In the genomic region with DNA sequence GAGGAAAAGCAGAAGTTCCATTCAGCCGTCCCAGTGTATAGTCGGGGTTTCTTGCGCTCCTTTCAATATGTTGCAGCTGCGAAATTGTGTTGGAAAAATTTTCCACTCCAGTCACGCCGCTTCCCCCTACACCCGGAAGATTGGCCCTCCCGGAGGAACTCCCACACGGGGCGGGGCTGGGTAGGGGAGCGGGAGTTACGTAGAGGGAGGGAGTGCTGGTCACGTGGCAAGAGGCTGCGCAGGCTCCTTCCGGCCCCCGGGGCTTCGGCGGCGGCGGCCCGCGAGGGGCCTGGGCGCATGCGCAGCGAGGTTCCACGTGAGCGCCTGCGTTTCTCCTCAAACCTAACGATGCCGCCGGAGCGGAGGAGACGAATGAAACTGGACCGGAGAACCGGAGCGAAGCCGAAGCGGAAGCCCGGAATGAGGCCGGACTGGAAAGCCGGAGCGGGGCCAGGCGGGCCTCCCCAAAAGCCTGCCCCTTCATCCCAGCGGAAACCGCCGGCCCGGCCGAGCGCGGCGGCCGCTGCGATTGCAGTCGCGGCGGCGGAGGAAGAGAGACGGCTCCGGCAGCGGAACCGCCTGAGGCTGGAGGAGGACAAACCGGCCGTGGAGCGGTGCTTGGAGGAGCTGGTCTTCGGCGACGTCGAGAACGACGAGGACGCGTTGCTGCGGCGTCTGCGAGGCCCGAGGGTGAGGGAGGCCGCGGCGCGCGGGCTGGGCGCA, we compare ENCODE assay signal across 8 cellular contexts. TPM values are rescaled to one million over a fixed set of nuclear protein-coding genes. Genes with fewer than 3 reads are reported as not detected.
A peak's percentile ranks its signal among the peaks of the same experiment; 100 is the strongest.
DNase-seq lines count a peak whose midpoint lies in the region; ATAC-seq and TF ChIP-seq lines count a peak whose summit lies in the region.

A gene (plus strand): TSS at position 310 of the 723 bp plus-strand sequence. CDS start 39 bp downstream, at position 349.

- H3K27me3 ChIP-seq in SK-N-SH (ENCODE audit: insufficient read depth): no peaks in the 10 kb centered on the region
- no peaks in the 10 kb centered on the region for H3K27me3 ChIP-seq in suprapubic skin

- H4K20me1 ChIP-seq in SK-N-SH (ENCODE audit: insufficient read depth): peaks cover 56% of the 10 kb centered on the region

- TF ChIP-seq EP300 in SK-N-SH (IDR thresholded peaks at IDR 0.05; ENCODE audit: borderline replicate concordance in 1 of 2, low read depth in 1 of 2, low read length in 1 of 2) (peak in 1 of 2 experiments; percentile 36; a peak in 1 of 4 replicates), suprapubic skin (IDR thresholded peaks at IDR 0.05) (no peak)

- POLR2A ChIA-PET in GM10248 (lab: Yijun Ruan, JAX) (no interaction called here), SK-N-SH (lab: Yijun Ruan, JAX) (interaction anchor here (0.6 to 1.4 kb wide), 4 partner anchors 12 to 1523 kb away, joined by 3 to 4 read pairs (median 3); a partner anchor contains a TSS)

- H3K9me2 ChIP-seq in SK-N-SH: no peaks in the 10 kb centered on the region

- peaks cover 94% of the 10 kb centered on the region for H3K79me2 ChIP-seq in SK-N-SH (ENCODE audit: insufficient read depth)

- no peaks in the 10 kb centered on the region for H3K9me3 ChIP-seq in SK-N-SH
- no peaks in the 10 kb centered on the region for H3K9me3 ChIP-seq in suprapubic skin

- ATAC-seq in HG02610 (IDR thresholded peaks at IDR 0.05; ENCODE audit: unreplicated experiment): peak; percentile 67

- H3F3A ChIP-seq in SK-N-SH (replicated peaks; ENCODE audit: insufficient read depth): no peaks in the 10 kb centered on the region

- no peak for TF ChIP-seq RAD21 in SK-N-SH (IDR thresholded peaks at IDR 0.05; ENCODE audit: low read length)

- H3K36me3 ChIP-seq in SK-N-SH (replicated peaks in 1 of 2; ENCODE audit: control insufficient read depth in 1 of 2, insufficient read depth in 2 of 2, low read length in 1 of 2): peaks cover 38 to 51% of the 10 kb centered on the region in 2 experiments
- H3K36me3 ChIP-seq in suprapubic skin: peaks cover 8% of the 10 kb centered on the region

- H3K4me1 ChIP-seq in SK-N-SH (ENCODE audit: control insufficient read depth in 1 of 2, insufficient read depth in 2 of 2, low read depth in 1 of 2, low read length in 1 of 2) (peaks cover 13 to 31% of the 10 kb centered on the region in 2 experiments; a peak in 3 of 4 replicates), suprapubic skin (peaks cover 61% of the 10 kb centered on the region)

- CTCF ChIA-PET in GM10248 (lab: Yijun Ruan, JAX): no interaction called here
- CTCF ChIA-PET in SK-N-SH (lab: Yijun Ruan, JAX): interaction anchor here (0.8 kb wide), 1 partner anchor 107 kb away, joined by 4 read pairs; a partner anchor contains a TSS

- TF ChIP-seq POLR2A in suprapubic skin (IDR thresholded peaks at IDR 0.05): peak; percentile 36 to 53

- DNase-seq in GM10248 (ENCODE audit: extremely low spot score) (peak; percentile 97), NCI-H1092 (lab: John Stamatoyannopoulos, UW) (peak; percentile 94), SK-N-SH (peak; percentile 100), glomerular endothelial cell (ENCODE audit: extremely low read depth, low read depth, low spot score) (peak; percentile 91), occipital lobe (lab: John Stamatoyannopoulos, UW) (peak; percentile 98), suprapubic skin (ENCODE audit: low spot score in 2 of 2) (peak; percentile 98)
- peak; percentile 97 for DNase-seq in activated naive CD4-positive, alpha-beta T cell treated with anti-CD3 and anti-CD28 coated beads, Interleukin-2, amount 50 U/mL, for 16 hours

- 1% methylated on average over 28 of the region's 82 CpGs for WGBS in SK-N-SH (ENCODE audit: low lambda C conversion rate)
- under 1% methylated on average over 58 of the region's 82 CpGs for WGBS in suprapubic skin

- H3K4me2 ChIP-seq in SK-N-SH: peak within 1 kb of the TSS; percentile 95

- H2AFZ ChIP-seq in SK-N-SH (ENCODE audit: low read depth): peak within 1 kb of the TSS; percentile 80

- H3K9ac ChIP-seq in SK-N-SH: peak within 1 kb of the TSS; percentile 83

- H3K27ac ChIP-seq in SK-N-SH (ENCODE audit: low read depth in 2 of 2, low read length in 1 of 2) (peak within 1 kb of the TSS; percentile 97 to 99), suprapubic skin (peak within 1 kb of the TSS; percentile 99)

- H3K4me3 ChIP-seq in SK-N-SH (ENCODE audit: low read depth in 2 of 2, low read length in 1 of 2): peak within 1 kb of the TSS; percentile 87 to 90
- H3K4me3 ChIP-seq in suprapubic skin: peak within 1 kb of the TSS; percentile 72

- TF ChIP-seq CTCF in GM10248 (IDR thresholded peaks at IDR 0.05; ENCODE audit: control extremely low read depth, extremely low read depth, low read depth, missing control alignments) (no peak), SK-N-SH (IDR thresholded peaks at IDR 0.05) (no peak), suprapubic skin (IDR thresholded peaks at IDR 0.05) (no peak)

TF ChIP-seq in SK-N-SH, 30 proteins besides CTCF, POLR2A, EP300 and RAD21 (continues in another document):
- no peak for TF ChIP-seq SMC3 (IDR thresholded peaks at IDR 0.05; ENCODE audit: low read depth, low read length)
- TF ChIP-seq FOSL2 (IDR thresholded peaks at IDR 0.05; ENCODE audit: borderline replicate concordance, low read depth): no peak
- peak; percentile 73 for TF ChIP-seq POLR2AphosphoS5 (IDR thresholded peaks at IDR 0.05; ENCODE audit: low read depth, low read length)
- peak; percentile 38 for TF ChIP-seq TAF1 (IDR thresholded peaks at IDR 0.05; ENCODE audit: borderline replicate concordance, low read depth, low read length)
- TF ChIP-seq, protein P1, sequence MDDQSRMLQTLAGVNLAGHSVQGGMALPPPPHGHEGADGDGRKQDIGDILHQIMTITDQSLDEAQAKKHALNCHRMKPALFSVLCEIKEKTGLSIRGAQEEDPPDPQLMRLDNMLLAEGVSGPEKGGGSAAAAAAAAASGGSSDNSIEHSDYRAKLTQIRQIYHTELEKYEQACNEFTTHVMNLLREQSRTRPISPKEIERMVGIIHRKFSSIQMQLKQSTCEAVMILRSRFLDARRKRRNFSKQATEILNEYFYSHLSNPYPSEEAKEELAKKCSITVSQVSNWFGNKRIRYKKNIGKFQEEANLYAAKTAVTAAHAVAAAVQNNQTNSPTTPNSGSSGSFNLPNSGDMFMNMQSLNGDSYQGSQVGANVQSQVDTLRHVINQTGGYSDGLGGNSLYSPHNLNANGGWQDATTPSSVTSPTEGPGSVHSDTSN (IDR thresholded peaks at IDR 0.05): no peak; the same call in none of the 2 replicates
- TF ChIP-seq, protein P2, sequence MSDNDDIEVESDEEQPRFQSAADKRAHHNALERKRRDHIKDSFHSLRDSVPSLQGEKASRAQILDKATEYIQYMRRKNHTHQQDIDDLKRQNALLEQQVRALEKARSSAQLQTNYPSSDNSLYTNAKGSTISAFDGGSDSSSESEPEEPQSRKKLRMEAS (IDR thresholded peaks at IDR 0.05; ENCODE audit: low read depth): peak; percentile 95
- TF ChIP-seq NRF1 (IDR thresholded peaks at IDR 0.05; ENCODE audit: low read depth, low read length): peak; percentile 99
- TF ChIP-seq CHD2 (IDR thresholded peaks at IDR 0.05; ENCODE audit: low read length, partially characterized antibody): peak; percentile 49
- no peak for TF ChIP-seq RCOR1 (IDR thresholded peaks at IDR 0.05; ENCODE audit: low read length)
- no peak; the same call in 1 of the 2 replicates for TF ChIP-seq MEF2A (IDR thresholded peaks at IDR 0.05; ENCODE audit: borderline replicate concordance, low read depth)
- TF ChIP-seq, protein P3, sequence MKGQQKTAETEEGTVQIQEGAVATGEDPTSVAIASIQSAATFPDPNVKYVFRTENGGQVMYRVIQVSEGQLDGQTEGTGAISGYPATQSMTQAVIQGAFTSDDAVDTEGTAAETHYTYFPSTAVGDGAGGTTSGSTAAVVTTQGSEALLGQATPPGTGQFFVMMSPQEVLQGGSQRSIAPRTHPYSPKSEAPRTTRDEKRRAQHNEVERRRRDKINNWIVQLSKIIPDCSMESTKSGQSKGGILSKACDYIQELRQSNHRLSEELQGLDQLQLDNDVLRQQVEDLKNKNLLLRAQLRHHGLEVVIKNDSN (IDR thresholded peaks at IDR 0.05; ENCODE audit: borderline replicate concordance, low read depth): peak; percentile 96
- TF ChIP-seq YY1 (IDR thresholded peaks at IDR 0.05; ENCODE audit: low read depth): no peak
- TF ChIP-seq, protein P4, sequence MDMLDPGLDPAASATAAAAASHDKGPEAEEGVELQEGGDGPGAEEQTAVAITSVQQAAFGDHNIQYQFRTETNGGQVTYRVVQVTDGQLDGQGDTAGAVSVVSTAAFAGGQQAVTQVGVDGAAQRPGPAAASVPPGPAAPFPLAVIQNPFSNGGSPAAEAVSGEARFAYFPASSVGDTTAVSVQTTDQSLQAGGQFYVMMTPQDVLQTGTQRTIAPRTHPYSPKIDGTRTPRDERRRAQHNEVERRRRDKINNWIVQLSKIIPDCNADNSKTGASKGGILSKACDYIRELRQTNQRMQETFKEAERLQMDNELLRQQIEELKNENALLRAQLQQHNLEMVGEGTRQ (IDR thresholded peaks at IDR 0.05; ENCODE audit: borderline replicate concordance, low read depth, low read length): peak; percentile 90
- TF ChIP-seq NFIC (IDR thresholded peaks at IDR 0.05; ENCODE audit: borderline replicate concordance): no peak
- peak; percentile 94 for TF ChIP-seq MXI1 (IDR thresholded peaks at IDR 0.05; ENCODE audit: low read depth, low read length)
- no peak; the same call in 1 of the 2 replicates for TF ChIP-seq SIN3A (IDR thresholded peaks at IDR 0.05; ENCODE audit: borderline replicate concordance, low read depth, low read length)
- no peak for TF ChIP-seq FOXJ3 (CRISPR knock-in tag; IDR thresholded peaks at IDR 0.05)
- peak; percentile 5; the same call in 1 of the 2 replicates for TF ChIP-seq TCF12 (IDR thresholded peaks at IDR 0.05)
- TF ChIP-seq TEAD4 (IDR thresholded peaks at IDR 0.05; ENCODE audit: borderline replicate concordance, insufficient read depth): no peak
- TF ChIP-seq EZH2phosphoT487 (IDR thresholded peaks at IDR 0.05; ENCODE audit: borderline replicate concordance, low read depth): no peak

RNA-seq across cellular contexts. Expression of the gene that starts here (rescaled TPM):
- polyA plus RNA-seq in SK-N-SH (2012; rRNA removed): 28.4 and 32.1 TPM in 2 replicates
- polyA plus RNA-seq in SK-N-SH (2012; cell fraction: cytosol; rRNA removed): 47.1 and 55.7 TPM in 2 replicates
- polyA plus RNA-seq in SK-N-SH (2012; cell fraction: nucleus; rRNA removed): 22.8 and 29.5 TPM in 2 replicates
- total RNA-seq in glomerular endothelial cell: 26.4 and 29.4 TPM in 2 replicates
- total RNA-seq in occipital lobe: 51.0 TPM
- 10 to 100 TPM; 26.5 to 49.6 (median 45.1) TPM for total RNA-seq in suprapubic skin

Comparison
In these comparisons a context has a peak if more than half of its experiments do, and no peak if none do; other contexts are left out.
1. Peak in every context shown above with its lines: DNase-seq, ATAC-seq, H3K4me3 ChIP-seq and H3K27ac ChIP-seq.